In genomic region chr2:195891081-195891480, GRCh38 we compare ENCODE assay signal across 20 cellular contexts.
DNase-seq lines count a peak whose midpoint lies in the region.
"Had no signal": no experiment of that assay in that cellular context is flagged by ENCODE, and none has a peak within 500 bp of the region (broad histone marks: within the 10 kb centered on the region; RNA-seq: fewer than 3 reads in every experiment).

No MANE protein-coding gene starts in this region.

- no peak overlapping the region for H3K27ac Mint-ChIP-seq in activated CD4-positive, alpha-beta T cell treated with anti-CD3 and anti-CD28 coated beads, Interleukin-2, amount 10 ng/mL, durations not matched to agents 24 days and 14 days
- H3K27ac Mint-ChIP-seq: CD14-positive monocyte; CD4-positive, alpha-beta memory T cell; CD4-positive, CD25-positive, alpha-beta regulatory T cell; CD8-positive, alpha-beta memory T cell had no signal

- DNase-seq in NCI-H2227 (lab: John Stamatoyannopoulos, UW; ENCODE audit: unreplicated experiment) (peak; percentile 40), NCI-H2227 treated with DMSO at 0.1 percent for 48 hours (lab: John Stamatoyannopoulos, UW) (no peak), caudate nucleus (lab: John Stamatoyannopoulos, UW) (peak in 33 of 61 donors; percentile 1 to 90 (median 19)), putamen (ENCODE audit: low spot score) (peak; percentile 77), NCI-H510A treated with DMSO at 0.1 percent for 48 hours (lab: John Stamatoyannopoulos, UW) (no peak)
- DNase-seq in activated CD4-positive, alpha-beta T cell treated with anti-CD3 and anti-CD28 coated beads, Interleukin-2, amount 10 ng/mL, durations not matched to agents 24 days and 14 days, result no peak
- DNase-seq: 8988T; ACHN; BE2C; C1 segment of cervical spinal cord; CD4-positive, alpha-beta memory T cell; CD4-positive, CD25-positive, alpha-beta regulatory T cell; CD8-positive, alpha-beta memory T cell; COR-L47; DMS 273 treated with DMSO at 0.1 percent for 48 hours; DMS153; EL; GDM1 had no signal

- H3K9me3 Mint-ChIP-seq in activated CD4-positive, alpha-beta T cell treated with anti-CD3 and anti-CD28 coated beads, Interleukin-2, amount 10 ng/mL, durations not matched to agents 24 days and 14 days, result no peaks in the 10 kb centered on the region

- H3K4me3 Mint-ChIP-seq in activated CD4-positive, alpha-beta T cell treated with anti-CD3 and anti-CD28 coated beads, Interleukin-2, amount 10 ng/mL, durations not matched to agents 24 days and 14 days, result no peak overlapping the region
- H3K4me3 Mint-ChIP-seq: CD14-positive monocyte; CD4-positive, alpha-beta memory T cell; CD4-positive, CD25-positive, alpha-beta regulatory T cell; CD8-positive, alpha-beta memory T cell had no signal

- no peaks in the 10 kb centered on the region for H3K4me1 Mint-ChIP-seq in activated CD4-positive, alpha-beta T cell treated with anti-CD3 and anti-CD28 coated beads, Interleukin-2, amount 10 ng/mL, durations not matched to agents 24 days and 14 days
- H3K4me1 Mint-ChIP-seq: CD14-positive monocyte; CD4-positive, alpha-beta memory T cell; CD8-positive, alpha-beta memory T cell had no signal

- no peaks in the 10 kb centered on the region for H3K27me3 Mint-ChIP-seq in activated CD4-positive, alpha-beta T cell treated with anti-CD3 and anti-CD28 coated beads, Interleukin-2, amount 10 ng/mL, durations not matched to agents 24 days and 14 days

- peak overlapping the region; percentile 64 for H3K27ac ChIP-seq in caudate nucleus (ENCODE audit: low read depth, low read length)
- H3K27ac ChIP-seq: BLaER1 had no signal

- no peaks in the 10 kb centered on the region for H3K36me3 Mint-ChIP-seq in activated CD4-positive, alpha-beta T cell treated with anti-CD3 and anti-CD28 coated beads, Interleukin-2, amount 10 ng/mL, durations not matched to agents 24 days and 14 days (ENCODE audit: low read depth)
- H3K36me3 Mint-ChIP-seq: CD14-positive monocyte; CD4-positive, alpha-beta memory T cell; CD4-positive, CD25-positive, alpha-beta regulatory T cell; CD8-positive, alpha-beta memory T cell had no signal

- intact Hi-C loops in activated CD4-positive, alpha-beta T cell treated with anti-CD3 and anti-CD28 coated beads, Interleukin-2, amount 10 ng/mL, durations not matched to agents 24 days and 14 days (cut with micrococcal nuclease), result no loop called here

Comparison
In these comparisons a context has a peak if more than half of its experiments do, and no peak if none do; other contexts are left out.
1. DNase-seq: peak in NCI-H2227 (single experiment), caudate nucleus (33 of 61) and putamen (single experiment); none in NCI-H2227 treated with DMSO at 0.1 percent for 48 hours (single experiment), NCI-H510A treated with DMSO at 0.1 percent for 48 hours (single experiment) and activated CD4-positive, alpha-beta T cell treated with anti-CD3 and anti-CD28 coated beads, Interleukin-2, amount 10 ng/mL, durations not matched to agents 24 days and 14 days (single experiment).